7 cellular contexts compared by ENCODE assay signal in genomic region chr2:31812051-31812798, GRCh38.
DNase-seq lines count a peak whose midpoint lies in the region; ATAC-seq and TF ChIP-seq lines count a peak whose summit lies in the region.

No MANE protein-coding gene starts in this region.

- TF ChIP-seq POLR2A in GM18505 (IDR thresholded peaks at IDR 0.05; ENCODE audit: borderline replicate concordance, extremely low read depth, insufficient read depth, insufficient read length) (no peak), prostate gland (IDR thresholded peaks at IDR 0.05) (no peak)

- H3K36me3 ChIP-seq in prostate gland: no peaks in the 10 kb centered on the region

- H3K27me3 Mint-ChIP-seq in activated naive CD4-positive, alpha-beta T cell treated with anti-CD3 and anti-CD28 coated beads, Interleukin-2, amount 50 U/mL, for 24 hours: no peaks in the 10 kb centered on the region

- H3K4me1 Mint-ChIP-seq in activated naive CD4-positive, alpha-beta T cell treated with anti-CD3 and anti-CD28 coated beads, Interleukin-2, amount 50 U/mL, for 24 hours: peaks cover 18% of the 10 kb centered on the region

- H3K9me3 Mint-ChIP-seq in activated naive CD4-positive, alpha-beta T cell treated with anti-CD3 and anti-CD28 coated beads, Interleukin-2, amount 50 U/mL, for 24 hours: no peaks in the 10 kb centered on the region

- no peak for TF ChIP-seq CTCF in prostate gland (IDR thresholded peaks at IDR 0.05)

- H3K4me3 ChIP-seq in Jurkat, Clone E6-1 (ENCODE audit: low read length): no peak overlapping the region
- no peak overlapping the region for H3K4me3 ChIP-seq in prostate gland

- no peaks in the 10 kb centered on the region for H3K9me3 ChIP-seq in prostate gland

- peak overlapping the region; percentile 88 for H3K27ac Mint-ChIP-seq in activated naive CD4-positive, alpha-beta T cell treated with anti-CD3 and anti-CD28 coated beads, Interleukin-2, amount 50 U/mL, for 24 hours

- intact Hi-C loops in prostate gland (cut with DNase I): loop anchor here (5.0 kb wide), 1 partner anchor 45 kb away; no protein-coding TSS in a partner anchor

- peak overlapping the region; percentile 49 to 67 for H3K27ac ChIP-seq in prostate gland

- no peaks in the 10 kb centered on the region for H3K36me3 Mint-ChIP-seq in activated naive CD4-positive, alpha-beta T cell treated with anti-CD3 and anti-CD28 coated beads, Interleukin-2, amount 50 U/mL, for 24 hours

- peak; percentile 99 for ATAC-seq in GM18505 (IDR thresholded peaks at IDR 0.05; ENCODE audit: unreplicated experiment)
- peak; percentile 100 for ATAC-seq in GM21717 (IDR thresholded peaks at IDR 0.05; ENCODE audit: unreplicated experiment)

- DNase-seq in Jurkat, Clone E6-1 (ENCODE audit: low read depth, low spot score): peak; percentile 5
- DNase-seq in prostate gland (ENCODE audit: low spot score) (peak; percentile 27), NCI-H524 treated with DMSO at 0.1 percent for 48 hours (lab: John Stamatoyannopoulos, UW) (no peak), NCI-H146 (lab: John Stamatoyannopoulos, UW) (no peak)

- no peaks in the 10 kb centered on the region for H3K27me3 ChIP-seq in prostate gland (replicated peaks; ENCODE audit: insufficient read depth)

- peak overlapping the region; percentile 75 for H3K4me3 Mint-ChIP-seq in activated naive CD4-positive, alpha-beta T cell treated with anti-CD3 and anti-CD28 coated beads, Interleukin-2, amount 50 U/mL, for 24 hours

- 42% methylated on average over 2 of the region's 2 CpGs for WGBS in prostate gland

- no peaks in the 10 kb centered on the region for H3K4me1 ChIP-seq in prostate gland (replicated peaks)

Comparison
In these comparisons a context has a peak if more than half of its experiments do, and no peak if none do; other contexts are left out.
1. DNase-seq: peak in Jurkat, Clone E6-1 (single experiment) and prostate gland (single experiment); none in NCI-H524 treated with DMSO at 0.1 percent for 48 hours (single experiment) and NCI-H146 (single experiment).